ENCODE assay signal across 11 cellular contexts in the genomic region with DNA sequence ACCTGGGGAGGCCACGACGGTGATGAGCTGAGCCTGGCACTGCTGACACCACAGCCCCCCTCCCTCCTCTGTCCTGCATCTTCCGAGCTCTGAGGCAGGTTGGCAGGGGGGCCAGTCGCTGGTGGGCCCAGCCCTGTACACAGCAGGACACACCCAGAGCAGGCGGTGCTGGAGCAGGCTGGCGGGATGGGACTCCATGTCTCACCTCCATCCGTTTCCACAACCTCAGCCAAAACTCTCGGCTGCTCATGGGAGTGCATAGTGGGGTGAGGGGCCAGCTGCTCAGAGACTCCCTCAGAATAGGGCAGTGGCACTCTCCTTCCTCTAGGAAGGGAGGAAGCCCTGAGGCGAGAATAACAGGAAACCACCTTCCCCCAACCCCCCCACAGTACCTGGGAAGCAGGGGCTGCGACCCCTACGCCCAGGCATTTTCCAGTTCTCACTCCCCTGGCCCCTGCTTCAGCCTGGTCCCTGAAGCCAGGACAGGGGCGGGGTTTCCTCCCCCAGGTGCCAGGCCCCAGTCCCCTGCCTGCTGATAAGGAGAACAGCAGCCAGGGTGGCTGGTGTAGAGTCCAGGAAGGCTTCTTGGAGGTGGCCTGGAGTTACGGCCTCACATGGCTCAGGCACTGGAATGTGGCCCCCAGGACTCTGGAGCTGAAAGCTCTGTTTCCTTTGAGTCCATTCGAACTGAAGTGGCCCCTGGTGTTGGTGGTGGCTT. TPM values are rescaled to one million over a fixed set of nuclear protein-coding genes. Genes with fewer than 3 reads are reported as not detected.
A peak's percentile ranks its signal among the peaks of the same experiment; 100 is the strongest.
DNase-seq lines count a peak whose midpoint lies in the region; ATAC-seq and TF ChIP-seq lines count a peak whose summit lies in the region.
"Had no signal": no experiment of that assay in that cellular context is flagged by ENCODE, and none has a peak within 500 bp of the region (broad histone marks: within the 10 kb centered on the region; RNA-seq: fewer than 3 reads in every experiment).

No MANE protein-coding gene starts in this region.

- H3K9me3 ChIP-seq in hepatocyte (ENCODE audit: low read depth), result no peaks in the 10 kb centered on the region
- H3K9me3 ChIP-seq in smooth muscle cell (replicated peaks; ENCODE audit: low read depth), result no peaks in the 10 kb centered on the region

- H3K27me3 ChIP-seq in hepatocyte, result no peaks in the 10 kb centered on the region
- no peaks in the 10 kb centered on the region for H3K27me3 ChIP-seq in smooth muscle cell (ENCODE audit: low read depth)

- no peaks in the 10 kb centered on the region for H3K27me3 Mint-ChIP-seq in activated naive CD8-positive, alpha-beta T cell treated with anti-CD3 and anti-CD28 coated beads, Interleukin-2, amount 10 ng/mL, durations not matched to agents 7 days and 5 days

- H3K9me2 ChIP-seq in hepatocyte (replicated peaks; ENCODE audit: insufficient read depth), result no peaks in the 10 kb centered on the region

- H4K20me1 ChIP-seq in hepatocyte (ENCODE audit: insufficient read depth, poor library complexity, severe bottlenecking), result no peaks in the 10 kb centered on the region
- no peaks in the 10 kb centered on the region for H4K20me1 ChIP-seq in smooth muscle cell (ENCODE audit: low read depth)

- ATAC-seq in activated naive CD8-positive, alpha-beta T cell treated with anti-CD3 and anti-CD28 coated beads, Interleukin-2, amount 10 ng/mL, durations not matched to agents 7 days and 5 days (ENCODE audit: low read depth), result no peak
- no peak for ATAC-seq in GM19351 (IDR thresholded peaks at IDR 0.05; ENCODE audit: unreplicated experiment)
- ATAC-seq in HG03108 (IDR thresholded peaks at IDR 0.05; ENCODE audit: unreplicated experiment), result no peak
- ATAC-seq in HG03135 (IDR thresholded peaks at IDR 0.05; ENCODE audit: unreplicated experiment), result no peak

- no peaks in the 10 kb centered on the region for H3K36me3 Mint-ChIP-seq in activated naive CD8-positive, alpha-beta T cell treated with anti-CD3 and anti-CD28 coated beads, Interleukin-2, amount 10 ng/mL, durations not matched to agents 7 days and 5 days

- POLR2A ChIA-PET in activated naive CD8-positive, alpha-beta T cell treated with anti-CD3 and anti-CD28 coated beads, Interleukin-2, amount 10 ng/mL, durations not matched to agents 7 days and 5 days (lab: Charles Lee), result interaction anchor here (1.0 to 2.9 kb wide), 4 partner anchors 12 to 302 kb away, joined by 3 to 13 read pairs (median 4); a partner anchor contains a TSS

- no peak overlapping the region for H2AFZ ChIP-seq in hepatocyte
- H2AFZ ChIP-seq in smooth muscle cell (ENCODE audit: low read depth), result no peak overlapping the region

- peak overlapping the region; percentile 44 for H3K4me2 ChIP-seq in hepatocyte
- H3K4me2 ChIP-seq in smooth muscle cell, result peak overlapping the region; percentile 16

- H3F3A ChIP-seq in smooth muscle cell (ENCODE audit: low read depth), result no peaks in the 10 kb centered on the region

- TF ChIP-seq CTCF in hepatocyte (IDR thresholded peaks at IDR 0.05; ENCODE audit: poor library complexity) (no peak), smooth muscle cell (IDR thresholded peaks at IDR 0.05; ENCODE audit: borderline replicate concordance, insufficient read depth, poor library complexity, severe bottlenecking) (no peak)

- H3K4me1 ChIP-seq in hepatocyte (ENCODE audit: insufficient read depth) (peaks cover 20% of the 10 kb centered on the region), smooth muscle cell (ENCODE audit: low read depth) (peaks cover 13% of the 10 kb centered on the region)

- 51% methylated on average over 13 of the region's 14 CpGs for WGBS in hepatocyte (ENCODE audit: low lambda C conversion rate, missing lambda C conversion rate)
- 72% methylated on average over 14 of the region's 14 CpGs for WGBS in smooth muscle cell (ENCODE audit: low lambda C conversion rate)

- H3K9ac ChIP-seq in smooth muscle cell (ENCODE audit: low read depth), result no peak overlapping the region

- peak overlapping the region; percentile 50 for H3K27ac ChIP-seq in hepatocyte
- H3K27ac ChIP-seq in smooth muscle cell (ENCODE audit: low read depth), result peak overlapping the region; percentile 63

- no peak overlapping the region for H3K4me3 ChIP-seq in hepatocyte
- no peak overlapping the region for H3K4me3 ChIP-seq in smooth muscle cell

- H3K27ac Mint-ChIP-seq in activated naive CD8-positive, alpha-beta T cell treated with anti-CD3 and anti-CD28 coated beads, Interleukin-2, amount 10 ng/mL, durations not matched to agents 7 days and 5 days, result peak overlapping the region; percentile 75
- H3K27ac Mint-ChIP-seq: activated T-helper 2 cell treated with anti-CD3 and anti-CD28 coated beads, Interferon-gamma antibody, Interleukin-2, Interleukin-4, amounts not matched to agents 10 μg/mL and 5 μg/mL and 100 μg/mL, durations not matched to agents 14 hours and 24 hours and 36 hours had no signal

- no peaks in the 10 kb centered on the region for H3K9me3 Mint-ChIP-seq in activated naive CD8-positive, alpha-beta T cell treated with anti-CD3 and anti-CD28 coated beads, Interleukin-2, amount 10 ng/mL, durations not matched to agents 7 days and 5 days
- H3K9me3 Mint-ChIP-seq: activated T-helper 2 cell treated with anti-CD3 and anti-CD28 coated beads, Interferon-gamma antibody, Interleukin-2, Interleukin-4, amounts not matched to agents 10 μg/mL and 5 μg/mL and 100 μg/mL, durations not matched to agents 14 hours and 24 hours and 36 hours had no signal

- H3K4me3 Mint-ChIP-seq in activated naive CD8-positive, alpha-beta T cell treated with anti-CD3 and anti-CD28 coated beads, Interleukin-2, amount 10 ng/mL, durations not matched to agents 7 days and 5 days, result peak overlapping the region; percentile 10

- peaks cover 9% of the 10 kb centered on the region for H3K79me2 ChIP-seq in hepatocyte
- H3K79me2 ChIP-seq in smooth muscle cell (ENCODE audit: low read depth), result peaks cover 5% of the 10 kb centered on the region

- peaks cover 32% of the 10 kb centered on the region for H3K4me1 Mint-ChIP-seq in activated naive CD8-positive, alpha-beta T cell treated with anti-CD3 and anti-CD28 coated beads, Interleukin-2, amount 10 ng/mL, durations not matched to agents 7 days and 5 days

- H3K36me3 ChIP-seq in hepatocyte (replicated peaks; ENCODE audit: insufficient read depth, low read depth) (no peaks in the 10 kb centered on the region), smooth muscle cell (ENCODE audit: low read depth) (no peaks in the 10 kb centered on the region)

- DNase-seq in HT-29 (ENCODE audit: low spot score) (peak; percentile 7), hepatocyte (ENCODE audit: low spot score) (peak; percentile 49), smooth muscle cell (lab: John Stamatoyannopoulos, UW; ENCODE audit: unreplicated experiment) (no peak), NCI-H1436 (lab: John Stamatoyannopoulos, UW) (no peak)
- DNase-seq in activated naive CD8-positive, alpha-beta T cell treated with anti-CD3 and anti-CD28 coated beads, Interleukin-2, amount 10 ng/mL, durations not matched to agents 7 days and 5 days, result no peak
- DNase-seq: foreskin melanocyte, NCI-H187 had no signal

RNA-seq across cellular contexts. Expression of a gene that starts 3.2 kb away (rescaled TPM):
- 16.5 and 30.4 TPM in 2 replicates for total RNA-seq in HT-29 (2014; rRNA removed; shearing (Covaris generic))
- 10 to 100 TPM in 1 of 2 experiments, 1 to 10 TPM in 1; 9.7 to 12.2 TPM for total RNA-seq in activated naive CD8-positive, alpha-beta T cell treated with anti-CD3 and anti-CD28 coated beads, Interleukin-2, amount 10 ng/mL, durations not matched to agents 7 days and 5 days
- total RNA-seq in hepatocyte (5.0 and 5.7 TPM in 2 replicates), smooth muscle cell (1.8 and 1.9 TPM in 2 replicates)
- polyA plus RNA-seq in hepatocyte (4.7 and 5.6 TPM in 2 replicates), smooth muscle cell (1.6 and 3.9 TPM in 2 replicates)

RNA-seq across cellular contexts. Expression of a gene that starts 12.7 kb away (rescaled TPM):
- total RNA-seq in HT-29 (2014; rRNA removed; shearing (Covaris generic)), result 45.3 and 48.4 TPM in 2 replicates
- 1 to 10 TPM; 6.2 to 7.7 TPM for total RNA-seq in activated naive CD8-positive, alpha-beta T cell treated with anti-CD3 and anti-CD28 coated beads, Interleukin-2, amount 10 ng/mL, durations not matched to agents 7 days and 5 days
- 0.80 and 1.6 TPM in 2 replicates for total RNA-seq in hepatocyte
- polyA plus RNA-seq in hepatocyte, result 0.40 and 0.63 TPM in 2 replicates
- total RNA-seq in smooth muscle cell, result 0.13 TPM in 1 of 2 replicates, not detected in the other
- 0.29 and 0.63 TPM in 2 replicates for polyA plus RNA-seq in smooth muscle cell

RNA-seq across cellular contexts. Expression of a gene that starts 22.4 kb away (rescaled TPM):
- 608 and 613 TPM in 2 replicates for total RNA-seq in HT-29 (2014; rRNA removed; shearing (Covaris generic))
- total RNA-seq in activated naive CD8-positive, alpha-beta T cell treated with anti-CD3 and anti-CD28 coated beads, Interleukin-2, amount 10 ng/mL, durations not matched to agents 7 days and 5 days, result 100 to 1,000 TPM; 289 to 327 TPM
- total RNA-seq in hepatocyte, result 157 and 158 TPM in 2 replicates
- polyA plus RNA-seq in hepatocyte, result 306 and 368 TPM in 2 replicates
- total RNA-seq in smooth muscle cell, result 165 and 205 TPM in 2 replicates
- polyA plus RNA-seq in smooth muscle cell, result 460 and 465 TPM in 2 replicates

RNA-seq across cellular contexts. Expression of a gene that starts 45.4 kb away (rescaled TPM):
- total RNA-seq in HT-29 (2014; rRNA removed; shearing (Covaris generic)), result 7.9 and 16.7 TPM in 2 replicates
- 10 to 100 TPM; 44.3 to 44.7 TPM for total RNA-seq in activated naive CD8-positive, alpha-beta T cell treated with anti-CD3 and anti-CD28 coated beads, Interleukin-2, amount 10 ng/mL, durations not matched to agents 7 days and 5 days
- 11.2 and 22.4 TPM in 2 replicates for total RNA-seq in hepatocyte
- polyA plus RNA-seq in hepatocyte, result 15.0 and 20.6 TPM in 2 replicates
- 10.6 and 15.1 TPM in 2 replicates for total RNA-seq in smooth muscle cell
- 3.8 and 10.7 TPM in 2 replicates for polyA plus RNA-seq in smooth muscle cell

RNA-seq across cellular contexts. Expression of a gene that starts 53.3 kb away (rescaled TPM):
- total RNA-seq in HT-29 (2014; rRNA removed; shearing (Covaris generic)), result 158 and 201 TPM in 2 replicates
- 10 to 100 TPM; 53.6 to 53.7 TPM for total RNA-seq in activated naive CD8-positive, alpha-beta T cell treated with anti-CD3 and anti-CD28 coated beads, Interleukin-2, amount 10 ng/mL, durations not matched to agents 7 days and 5 days
- total RNA-seq in hepatocyte (59.6 and 64.8 TPM in 2 replicates), smooth muscle cell (72.8 and 83.4 TPM in 2 replicates)
- polyA plus RNA-seq in hepatocyte (122 and 130 TPM in 2 replicates), smooth muscle cell (169 and 178 TPM in 2 replicates)

Comparison
In these comparisons a context has a peak if more than half of its experiments do, and no peak if none do; other contexts are left out.
1. DNase-seq: peak in HT-29 (single experiment) and hepatocyte (single experiment); none in activated naive CD8-positive, alpha-beta T cell treated with anti-CD3 and anti-CD28 coated beads, Interleukin-2, amount 10 ng/mL, durations not matched to agents 7 days and 5 days (single experiment), smooth muscle cell (single experiment) and NCI-H1436 (single experiment).